1 cellular context compared by ENCODE assay signal in the genomic region with DNA sequence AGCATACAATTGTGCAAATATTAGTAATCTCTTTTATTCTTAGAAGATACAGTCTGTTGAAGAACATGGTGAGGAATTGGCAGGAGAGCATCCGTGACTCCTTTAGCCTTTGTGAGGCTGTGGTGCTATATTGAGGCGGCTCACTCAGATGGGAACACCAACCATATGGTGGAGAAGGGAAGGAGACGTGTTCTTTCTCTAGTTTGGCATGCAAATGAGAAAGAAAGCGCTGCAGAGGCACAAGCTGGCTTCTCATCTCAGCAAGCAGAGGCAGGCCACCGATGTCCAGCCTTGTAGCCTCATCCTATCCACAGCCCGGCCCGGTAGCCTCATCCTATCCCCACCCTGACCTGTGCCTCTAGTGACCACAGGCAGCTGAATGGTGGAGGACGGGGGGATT.
TF ChIP-seq lines count a peak whose summit lies in the region.

No MANE protein-coding gene starts in this region.

TF ChIP-seq in H1, 55 proteins besides CTCF, POLR2A, EP300 and RAD21:
- TF ChIP-seq, protein P1, sequence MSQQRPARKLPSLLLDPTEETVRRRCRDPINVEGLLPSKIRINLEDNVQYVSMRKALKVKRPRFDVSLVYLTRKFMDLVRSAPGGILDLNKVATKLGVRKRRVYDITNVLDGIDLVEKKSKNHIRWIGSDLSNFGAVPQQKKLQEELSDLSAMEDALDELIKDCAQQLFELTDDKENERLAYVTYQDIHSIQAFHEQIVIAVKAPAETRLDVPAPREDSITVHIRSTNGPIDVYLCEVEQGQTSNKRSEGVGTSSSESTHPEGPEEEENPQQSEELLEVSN (IDR thresholded peaks at IDR 0.05), result no peak
- TF ChIP-seq SRF (IDR thresholded peaks at IDR 0.05; ENCODE audit: low read depth, low read length) (no peak), CREB1 (IDR thresholded peaks at IDR 0.05) (no peak), CTBP2 (IDR thresholded peaks at IDR 0.05; ENCODE audit: borderline replicate concordance, insufficient read depth, insufficient read length, low read length) (no peak), YY1 (IDR thresholded peaks at IDR 0.05; ENCODE audit: low read depth, low read length) (no peak)
